Comparison of ENCODE assay signal across 12 cellular contexts in the genomic region with DNA sequence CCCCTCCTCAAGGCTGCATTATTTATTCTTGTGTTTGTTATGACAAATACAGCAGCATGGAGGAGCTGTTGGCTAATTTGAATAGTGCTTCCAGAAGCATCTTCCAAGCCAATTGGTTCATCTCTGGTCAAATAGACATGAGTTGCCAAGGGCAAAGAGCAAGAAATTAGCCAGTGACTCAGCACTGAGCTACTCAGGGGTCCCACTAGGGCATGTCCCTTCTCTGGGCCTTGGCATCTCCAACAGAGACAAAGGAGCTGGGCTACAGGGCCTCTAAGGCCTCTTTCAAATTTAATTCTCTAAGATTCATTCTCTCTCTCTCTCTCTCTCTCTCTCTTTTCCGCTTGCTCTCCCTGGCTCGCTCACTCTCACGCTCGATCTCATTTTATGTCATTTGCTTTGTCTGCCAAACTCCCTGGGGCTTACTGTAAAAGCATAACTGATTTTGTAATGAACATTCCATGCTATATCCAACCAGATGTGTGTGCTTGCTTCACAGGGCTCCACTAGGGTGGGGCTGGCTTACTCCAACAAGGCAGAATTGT.
A peak's percentile ranks its signal among the peaks of the same experiment; 100 is the strongest.
DNase-seq lines count a peak whose midpoint lies in the region; ATAC-seq, FAIRE-seq and TF ChIP-seq lines count a peak whose summit lies in the region.
"Had no signal": no experiment of that assay in that cellular context is flagged by ENCODE, and none has a peak within 500 bp of the region (broad histone marks: within the 10 kb centered on the region; RNA-seq: fewer than 3 reads in every experiment).

No MANE protein-coding gene starts in this region.

- POLR2A ChIA-PET in CD8-positive, alpha-beta T cell (lab: Charles Lee): no interaction called here

- no peaks in the 10 kb centered on the region for H3K9me1 ChIP-seq in keratinocyte (ENCODE audit: control insufficient read depth, extremely low read depth, insufficient read depth, low read length)

- intact Hi-C loops in Right ventricle myocardium inferior (cut with DNase I) (no loop called here), cardiac septum (cut with DNase I) (loop anchor here (5.0 kb wide), 1 partner anchor 806 kb away; no protein-coding TSS in a partner anchor), body of pancreas (cut with DNase I) (no loop called here)
- intact Hi-C loops in CD8-positive, alpha-beta T cell (cut with DNase I, micrococcal nuclease): no loop called here

- no peaks in the 10 kb centered on the region for H3K4me1 Mint-ChIP-seq in CD8-positive, alpha-beta T cell (ENCODE audit: low read depth)
- H3K4me1 Mint-ChIP-seq: T-helper 17 cell had no signal

- H3K9me3 Mint-ChIP-seq in CD8-positive, alpha-beta T cell: no peaks in the 10 kb centered on the region
- H3K9me3 Mint-ChIP-seq: activated T-cell treated with anti-CD3 and anti-CD28 coated beads, Interleukin-2, amount 50 U/mL, for 24 hours had no signal

- H4K20me1 ChIP-seq in keratinocyte (ENCODE audit: control insufficient read depth, extremely low read depth, insufficient read depth, low read length): no peaks in the 10 kb centered on the region

- dilution Hi-C loops in keratinocyte (cut with MboI; ENCODE audit: extremely low pct_ligation_motif_present, low sequenced_read_pairs): no loop called here

- no peak for TF ChIP-seq POLR2A in body of pancreas (IDR thresholded peaks at IDR 0.05)

- H3K4me3 ChIP-seq in body of pancreas: no peak overlapping the region
- no peak overlapping the region for H3K4me3 ChIP-seq in keratinocyte (ENCODE audit: control insufficient read depth in 2 of 3, extremely low read depth in 1 of 3, insufficient read depth in 2 of 3, low read depth in 1 of 3, low read length in 3 of 3)
- H3K4me3 ChIP-seq in CD8-positive, alpha-beta T cell (ENCODE audit: low read depth, low read length): no peak overlapping the region
- H3K4me3 ChIP-seq: BLaER1 treated with 17β-estradiol and CSF1 and Interleukin-3, amounts not matched to agents 10 nM and 100 nM had no signal

- H3K27ac Mint-ChIP-seq in CD8-positive, alpha-beta T cell: no peak overlapping the region
- H3K27ac Mint-ChIP-seq: activated T-cell treated with anti-CD3 and anti-CD28 coated beads, Interleukin-2, amount 50 U/mL, for 24 hours; T-helper 17 cell had no signal

- H3K27ac ChIP-seq in body of pancreas (no peak overlapping the region), keratinocyte (ENCODE audit: control insufficient read depth, insufficient read depth, low read length) (no peak overlapping the region)
- no peak overlapping the region for H3K27ac ChIP-seq in CD8-positive, alpha-beta T cell (ENCODE audit: low read depth, low read length)
- H3K27ac ChIP-seq: BLaER1 treated with 17β-estradiol and CSF1 and Interleukin-3, amounts not matched to agents 10 nM and 100 nM had no signal

- H3K27me3 ChIP-seq in body of pancreas: no peaks in the 10 kb centered on the region
- no peaks in the 10 kb centered on the region for H3K27me3 ChIP-seq in keratinocyte (ENCODE audit: control insufficient read depth, extremely low read depth, insufficient read depth, low read length)
- H3K27me3 ChIP-seq in CD8-positive, alpha-beta T cell (ENCODE audit: insufficient read depth, low read length): no peaks in the 10 kb centered on the region

- H3K27me3 Mint-ChIP-seq in CD8-positive, alpha-beta T cell (ENCODE audit: low read depth): peaks cover 5% of the 10 kb centered on the region

- H3K4me2 ChIP-seq in keratinocyte (ENCODE audit: control insufficient read depth, extremely low read depth, insufficient read depth, low read depth, low read length): no peak overlapping the region
- H3K4me2 ChIP-seq: BLaER1 treated with 17β-estradiol and CSF1 and Interleukin-3, amounts not matched to agents 10 nM and 100 nM had no signal

- H3K36me3 Mint-ChIP-seq in CD8-positive, alpha-beta T cell: no peaks in the 10 kb centered on the region

- ATAC-seq in Right ventricle myocardium inferior (peak; percentile 42), body of pancreas (peak; percentile 27), HG03280 (IDR thresholded peaks at IDR 0.05; ENCODE audit: unreplicated experiment) (no peak), GM21786 (IDR thresholded peaks at IDR 0.05; ENCODE audit: unreplicated experiment) (no peak)
- no peak for ATAC-seq in CD8-positive, alpha-beta T cell
- ATAC-seq: T-helper 17 cell had no signal

- H3K9me3 ChIP-seq in body of pancreas: no peaks in the 10 kb centered on the region
- no peaks in the 10 kb centered on the region for H3K9me3 ChIP-seq in keratinocyte (ENCODE audit: control insufficient read depth, low read depth, low read length)
- no peaks in the 10 kb centered on the region for H3K9me3 ChIP-seq in CD8-positive, alpha-beta T cell (ENCODE audit: low read length)
- H3K9me3 ChIP-seq: BLaER1 treated with 17β-estradiol and CSF1 and Interleukin-3, amounts not matched to agents 10 nM and 100 nM had no signal

- DNase-seq in Right ventricle myocardium inferior (ENCODE audit: missing footprints) (no peak), cardiac septum (ENCODE audit: low spot score) (no peak), body of pancreas (peak in 1 of 4 donors; percentile 3), keratinocyte (ENCODE audit: low read depth, low spot score) (no peak), G401 (ENCODE audit: low spot score) (no peak)
- no peak for DNase-seq in CD8-positive, alpha-beta T cell
- DNase-seq: activated T-cell treated with anti-CD3 and anti-CD28 coated beads, Interleukin-2, amount 50 U/mL, for 24 hours; NCI-H146; T-helper 17 cell had no signal

- FAIRE-seq in keratinocyte (lab: Jason Lieb, UNC): no peak

- H3K4me3 Mint-ChIP-seq in CD8-positive, alpha-beta T cell: no peak overlapping the region
- H3K4me3 Mint-ChIP-seq: activated T-cell treated with anti-CD3 and anti-CD28 coated beads, Interleukin-2, amount 50 U/mL, for 24 hours had no signal

- WGBS in body of pancreas, 2 donors: 79% methylated on average over 4 of the region's 4 CpGs; no CpG with 5 or more reads in 1 of the 2 donors

- CTCF ChIA-PET in CD8-positive, alpha-beta T cell (lab: Charles Lee): no interaction called here

- H3K36me3 ChIP-seq in body of pancreas (replicated peaks in 1 of 2; ENCODE audit: insufficient read depth in 1 of 2, low read depth in 2 of 2) (no peaks in the 10 kb centered on the region), keratinocyte (ENCODE audit: control insufficient read depth in 2 of 2, extremely low read depth in 1 of 2, insufficient read depth in 2 of 2, low read length in 2 of 2) (no peaks in the 10 kb centered on the region)
- no peaks in the 10 kb centered on the region for H3K36me3 ChIP-seq in CD8-positive, alpha-beta T cell (ENCODE audit: insufficient read depth, low read length)
- H3K36me3 ChIP-seq: BLaER1 treated with 17β-estradiol and CSF1 and Interleukin-3, amounts not matched to agents 10 nM and 100 nM had no signal

- no peak overlapping the region for H3K9ac ChIP-seq in keratinocyte (ENCODE audit: control insufficient read depth, extremely low read depth, insufficient read depth, low read length)
- H3K9ac ChIP-seq: BLaER1 treated with 17β-estradiol and CSF1 and Interleukin-3, amounts not matched to agents 10 nM and 100 nM had no signal

- H3K79me2 ChIP-seq in keratinocyte (ENCODE audit: control insufficient read depth, insufficient read depth, low read length): no peaks in the 10 kb centered on the region

- H3K4me1 ChIP-seq in body of pancreas (no peaks in the 10 kb centered on the region), keratinocyte (ENCODE audit: control insufficient read depth, extremely low read depth, insufficient read depth, low read length) (no peaks in the 10 kb centered on the region)
- no peaks in the 10 kb centered on the region for H3K4me1 ChIP-seq in CD8-positive, alpha-beta T cell (ENCODE audit: insufficient read depth, low read length)

- no peak overlapping the region for H2AFZ ChIP-seq in keratinocyte (ENCODE audit: control insufficient read depth, low read length)

- TF ChIP-seq CTCF in body of pancreas (IDR thresholded peaks at IDR 0.05): peak in 1 of 7 experiments; percentile 12
- TF ChIP-seq CTCF in keratinocyte (optimal IDR thresholded peaks at IDR 0.05 in 1 of 3, IDR thresholded peaks at IDR 0.05 in 1 of 3, conservative IDR thresholded peaks at IDR 0.05 in 1 of 3; ENCODE audit: extremely low read depth in 1 of 3, insufficient read depth in 2 of 3, low read length in 3 of 3): peak in 2 of 3 experiments; percentile 15 to 29
- no peak for TF ChIP-seq CTCF in CD8-positive, alpha-beta T cell (IDR thresholded peaks at IDR 0.05)

- in situ Hi-C loops in G401 (cut with HindIII; ENCODE audit: low sequenced_read_pairs): no loop called here

Comparison
In these comparisons a context has a peak if more than half of its experiments do, and no peak if none do; other contexts are left out.
1. ATAC-seq: peak in Right ventricle myocardium inferior (single experiment) and body of pancreas (single experiment); none in HG03280 (single experiment), CD8-positive, alpha-beta T cell (single experiment) and GM21786 (single experiment).